ENCODE assay signal across 23 cellular contexts in the genomic region with DNA sequence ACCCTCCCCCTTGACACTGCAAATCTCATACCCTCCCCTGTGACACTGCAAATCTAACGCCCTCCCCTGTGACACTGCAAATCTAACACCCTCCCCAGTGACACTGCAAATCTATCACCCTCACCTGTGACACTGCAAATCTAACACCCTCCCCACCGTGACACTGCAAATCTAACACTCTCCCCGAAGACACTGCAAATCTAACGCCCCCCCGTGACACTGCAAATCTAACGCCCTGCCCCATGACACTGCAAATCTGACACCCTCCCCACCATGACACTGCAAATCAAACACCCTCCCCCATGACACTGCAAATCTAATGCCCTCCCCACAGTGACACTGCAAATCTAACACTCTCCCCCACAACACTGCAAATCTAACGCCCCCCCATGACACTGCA.
"Had no signal": no experiment of that assay in that cellular context is flagged by ENCODE, and none has a peak within 500 bp of the region (broad histone marks: within the 10 kb centered on the region; RNA-seq: fewer than 3 reads in every experiment).

No MANE protein-coding gene starts in this region.

- ATAC-seq: effector memory CD8-positive, alpha-beta T cell; foreskin keratinocyte; gastroesophageal sphincter; heart left ventricle; left colon; left lobe of liver; lower lobe of right lung; naive thymus-derived CD4-positive, alpha-beta T cell had no signal

- H3K27ac ChIP-seq: coronary artery, esophagus muscularis mucosa, foreskin keratinocyte, gastroesophageal sphincter, heart left ventricle, hepatocyte, left ventricle myocardium inferior, lower lobe of right lung had no signal

- H3K4me3 ChIP-seq: coronary artery, esophagus muscularis mucosa, gastroesophageal sphincter, heart left ventricle, hepatocyte, left ventricle myocardium inferior, lower lobe of right lung had no signal

- H3K36me3 ChIP-seq: esophagus muscularis mucosa, gastroesophageal sphincter, heart left ventricle, left ventricle myocardium inferior, lower lobe of right lung had no signal

- H3K4me1 ChIP-seq: esophagus muscularis mucosa, foreskin keratinocyte, gastroesophageal sphincter, heart left ventricle, left ventricle myocardium inferior, lower lobe of right lung had no signal

- H3K27me3 ChIP-seq: foreskin keratinocyte, hepatocyte had no signal

- H2AFZ ChIP-seq: hepatocyte had no signal

- H3K4me2 ChIP-seq: hepatocyte had no signal

- H3K79me2 ChIP-seq: hepatocyte had no signal

- FAIRE-seq: colon, endothelial cell of umbilical vein, frontal cortex, kidney had no signal

- DNase-seq: effector CD8-positive, alpha-beta T cell; effector memory CD8-positive, alpha-beta T cell; foreskin keratinocyte; heart left ventricle; hypothalamus; immature natural killer cell; islet precursor cell; kidney; kidney glomerular epithelial cell; left colon; left ventricle myocardium inferior; lower lobe of right lung; mesenchymal stem cell; midbrain; naive thymus-derived CD4-positive, alpha-beta T cell had no signal

- H3K9me3 ChIP-seq: esophagus muscularis mucosa, gastroesophageal sphincter, heart left ventricle, left ventricle myocardium inferior, lower lobe of right lung had no signal
